ENCODE assay signal across 1 cellular context in genomic region chr22:23266780-23267179, GRCh38.
TF ChIP-seq lines count a peak whose summit lies in the region.

No MANE protein-coding gene starts in this region.

TF ChIP-seq in K562, 482 proteins besides CTCF, POLR2A, EP300 and RAD21:
- TF ChIP-seq MNT (conservative IDR thresholded peaks at IDR 0.05) (no peak), GTF2A2 (tag; IDR thresholded peaks at IDR 0.05) (no peak), ZNF3 (CRISPR knock-in tag; IDR thresholded peaks at IDR 0.05) (no peak), PHF21A (IDR thresholded peaks at IDR 0.05; ENCODE audit: borderline replicate concordance, low read depth) (no peak), DEAF1 (CRISPR knock-in tag; IDR thresholded peaks at IDR 0.05) (no peak), ZBTB43 (CRISPR knock-in tag; IDR thresholded peaks at IDR 0.05) (no peak), POLR3G (IDR thresholded peaks at IDR 0.05; ENCODE audit: extremely low read depth, insufficient read length, insufficient replicate concordance) (no peak), ZBTB34 (CRISPR knock-in tag; IDR thresholded peaks at IDR 0.05) (no peak), USF1 (CRISPR knock-in tag; IDR thresholded peaks at IDR 0.05) (no peak), MIER1 (IDR thresholded peaks at IDR 0.05; ENCODE audit: low read depth) (no peak), ZNF408 (CRISPR knock-in tag; IDR thresholded peaks at IDR 0.05; ENCODE audit: low read depth) (no peak), RBM34 (IDR thresholded peaks at IDR 0.05; ENCODE audit: borderline replicate concordance, insufficient read depth, low read length) (no peak), ARNT (IDR thresholded peaks at IDR 0.05) (no peak), RAD51 (IDR thresholded peaks at IDR 0.05; ENCODE audit: borderline replicate concordance, low read depth) (no peak), HES1 (IDR thresholded peaks at IDR 0.05; ENCODE audit: low read depth) (no peak)
